17 cellular contexts compared by ENCODE assay signal in the genomic region with DNA sequence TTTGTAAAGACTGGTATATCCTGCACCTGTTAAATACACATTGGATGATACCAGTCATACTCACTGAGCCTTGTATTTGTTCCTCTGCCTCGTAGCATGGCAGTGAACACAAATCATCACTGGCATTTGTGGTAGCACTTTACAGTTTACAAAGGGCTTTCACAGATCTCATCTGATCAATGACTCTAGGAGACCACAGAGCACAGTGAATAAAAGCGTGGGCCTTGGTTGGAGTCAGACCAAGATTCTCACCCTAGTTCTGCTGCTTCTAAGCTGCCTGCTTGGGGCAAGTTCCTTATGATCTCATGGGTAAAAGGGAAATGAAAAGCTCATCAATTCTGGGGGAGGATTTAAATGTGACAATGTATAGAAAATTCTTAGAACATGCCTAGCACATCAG.
DNase-seq lines count a peak whose midpoint lies in the region; ATAC-seq and FAIRE-seq lines count a peak whose summit lies in the region.
"Had no signal": no experiment of that assay in that cellular context is flagged by ENCODE, and none has a peak within 500 bp of the region (broad histone marks: within the 10 kb centered on the region; RNA-seq: fewer than 3 reads in every experiment).

No MANE protein-coding gene starts in this region.

- H3K27ac Mint-ChIP-seq in activated naive CD8-positive, alpha-beta T cell treated with anti-CD3 and anti-CD28 coated beads, Interleukin-2, amount 50 U/mL, for 24 hours = no peak overlapping the region
- no peak overlapping the region for H3K27ac Mint-ChIP-seq in activated naive CD8-positive, alpha-beta T cell treated with anti-CD3 and anti-CD28 coated beads for 36 hours
- H3K27ac Mint-ChIP-seq: CD4-positive, alpha-beta T cell had no signal

- peak; percentile 51 for FAIRE-seq in islet of Langerhans (lab: Jason Lieb, UNC)
- FAIRE-seq: A204.1, D721Med, GM19239 had no signal

- peak; percentile 15 for ATAC-seq in activated naive CD8-positive, alpha-beta T cell treated with anti-CD3 and anti-CD28 coated beads, Interleukin-2, amount 50 U/mL, for 24 hours
- ATAC-seq in HG02610 (IDR thresholded peaks at IDR 0.05; ENCODE audit: unreplicated experiment) = no peak
- no peak for ATAC-seq in GM18511 (IDR thresholded peaks at IDR 0.05; ENCODE audit: unreplicated experiment)

- no peak for DNase-seq in activated naive CD8-positive, alpha-beta T cell treated with anti-CD3 and anti-CD28 coated beads, Interleukin-2, amount 50 U/mL, for 24 hours
- no peak for DNase-seq in activated naive CD8-positive, alpha-beta T cell treated with anti-CD3 and anti-CD28 coated beads for 36 hours
- peak; percentile 47 for DNase-seq in RPMI8226
- DNase-seq: ACHN; BE2C; C1 segment of cervical spinal cord; Caco-2; CD4-positive, alpha-beta T cell; DMS79 treated with DMSO at 0.1 percent for 48 hours; GF-D8; GM23248 had no signal

- H3K4me3 Mint-ChIP-seq in activated naive CD8-positive, alpha-beta T cell treated with anti-CD3 and anti-CD28 coated beads, Interleukin-2, amount 50 U/mL, for 24 hours = no peak overlapping the region
- no peak overlapping the region for H3K4me3 Mint-ChIP-seq in activated naive CD8-positive, alpha-beta T cell treated with anti-CD3 and anti-CD28 coated beads for 36 hours
- H3K4me3 Mint-ChIP-seq: CD4-positive, alpha-beta T cell had no signal

- peaks cover 6% of the 10 kb centered on the region for H3K27me3 Mint-ChIP-seq in activated naive CD8-positive, alpha-beta T cell treated with anti-CD3 and anti-CD28 coated beads, Interleukin-2, amount 50 U/mL, for 24 hours
- peaks cover 18% of the 10 kb centered on the region for H3K27me3 Mint-ChIP-seq in activated naive CD8-positive, alpha-beta T cell treated with anti-CD3 and anti-CD28 coated beads for 36 hours

- H3K36me3 Mint-ChIP-seq in activated naive CD8-positive, alpha-beta T cell treated with anti-CD3 and anti-CD28 coated beads, Interleukin-2, amount 50 U/mL, for 24 hours (ENCODE audit: low read depth) = no peaks in the 10 kb centered on the region
- no peaks in the 10 kb centered on the region for H3K36me3 Mint-ChIP-seq in activated naive CD8-positive, alpha-beta T cell treated with anti-CD3 and anti-CD28 coated beads for 36 hours

- H3K9me3 Mint-ChIP-seq in activated naive CD8-positive, alpha-beta T cell treated with anti-CD3 and anti-CD28 coated beads, Interleukin-2, amount 50 U/mL, for 24 hours = no peaks in the 10 kb centered on the region
- H3K9me3 Mint-ChIP-seq in activated naive CD8-positive, alpha-beta T cell treated with anti-CD3 and anti-CD28 coated beads for 36 hours = peaks cover under 1% of the 10 kb centered on the region

- H3K4me1 Mint-ChIP-seq in activated naive CD8-positive, alpha-beta T cell treated with anti-CD3 and anti-CD28 coated beads, Interleukin-2, amount 50 U/mL, for 24 hours = no peaks in the 10 kb centered on the region
- H3K4me1 Mint-ChIP-seq in activated naive CD8-positive, alpha-beta T cell treated with anti-CD3 and anti-CD28 coated beads for 36 hours = no peaks in the 10 kb centered on the region
